23 cellular contexts compared by ENCODE assay signal in genomic region chr2:132585982-132586608, GRCh38.
"Had no signal": no experiment of that assay in that cellular context is flagged by ENCODE, and none has a peak within 500 bp of the region (broad histone marks: within the 10 kb centered on the region; RNA-seq: fewer than 3 reads in every experiment).

No MANE protein-coding gene starts in this region.

- H3K27ac ChIP-seq: body of pancreas had no signal

- H3K4me1 Mint-ChIP-seq: activated B cell treated with CpG ODN at 0.5 μM for 24 hours; activated CD4-positive, alpha-beta T cell treated with anti-CD3 and anti-CD28 coated beads, Interleukin-2, amount 10 ng/mL, durations not matched to agents 24 days and 14 days; activated CD8-positive, alpha-beta memory T cell treated with anti-CD3 and anti-CD28 coated beads, Interleukin-2, amount 10 ng/mL, durations not matched to agents 7 days and 5 days; activated naive CD4-positive, alpha-beta T cell treated with anti-CD3 and anti-CD28 coated beads, Interleukin-2, amount 50 U/mL, for 24 hours had no signal

- H3K36me3 Mint-ChIP-seq: activated CD8-positive, alpha-beta memory T cell treated with anti-CD3 and anti-CD28 coated beads, Interleukin-2, amount 10 ng/mL, durations not matched to agents 7 days and 5 days; activated naive CD4-positive, alpha-beta T cell treated with anti-CD3 and anti-CD28 coated beads, Interleukin-2, amount 50 U/mL, for 24 hours had no signal

- H3K9me3 Mint-ChIP-seq: activated B cell treated with CpG ODN at 0.5 μM for 24 hours; activated CD4-positive, alpha-beta T cell treated with anti-CD3 and anti-CD28 coated beads, Interleukin-2, amount 10 ng/mL, durations not matched to agents 24 days and 14 days; activated T-cell treated with anti-CD3 and anti-CD28 coated beads, Interleukin-2, amount 50 U/mL, for 24 hours; activated T-helper 1 cell treated with anti-CD3 and anti-CD28 coated beads, Interleukin-12 subunit alpha, Interleukin-12 subunit beta, Interleukin-2, Interleukin-4 antibody, amounts not matched to agents 30 ng/mL and 10 ng/mL and 1 ng/mL, durations not matched to agents 14 hours and 24 hours and 36 hours had no signal

- H3K4me3 Mint-ChIP-seq: activated B cell treated with CpG ODN at 0.5 μM for 24 hours; activated CD4-positive, alpha-beta T cell treated with anti-CD3 and anti-CD28 coated beads, Interleukin-2, amount 10 ng/mL, durations not matched to agents 24 days and 14 days; activated CD8-positive, alpha-beta memory T cell treated with anti-CD3 and anti-CD28 coated beads, Interleukin-2, amount 10 ng/mL, durations not matched to agents 7 days and 5 days; activated naive CD4-positive, alpha-beta T cell treated with anti-CD3 and anti-CD28 coated beads, Interleukin-2, amount 50 U/mL, for 24 hours; activated T-cell treated with anti-CD3 and anti-CD28 coated beads, Interleukin-2, amount 50 U/mL, for 24 hours; activated T-helper 1 cell treated with anti-CD3 and anti-CD28 coated beads, Interleukin-12 subunit alpha, Interleukin-12 subunit beta, Interleukin-2, Interleukin-4 antibody, amounts not matched to agents 30 ng/mL and 10 ng/mL and 1 ng/mL, durations not matched to agents 14 hours and 24 hours and 36 hours; T-helper 17 cell had no signal

- H3K27ac Mint-ChIP-seq: activated B cell treated with CpG ODN at 0.5 μM for 24 hours; activated CD4-positive, alpha-beta T cell treated with anti-CD3 and anti-CD28 coated beads, Interleukin-2, amount 10 ng/mL, durations not matched to agents 24 days and 14 days; activated CD8-positive, alpha-beta memory T cell treated with anti-CD3 and anti-CD28 coated beads, Interleukin-2, amount 10 ng/mL, durations not matched to agents 7 days and 5 days; activated naive CD4-positive, alpha-beta T cell treated with anti-CD3 and anti-CD28 coated beads, Interleukin-2, amount 50 U/mL, for 24 hours; activated T-cell treated with anti-CD3 and anti-CD28 coated beads, Interleukin-2, amount 50 U/mL, for 24 hours; activated T-helper 1 cell treated with anti-CD3 and anti-CD28 coated beads, Interleukin-12 subunit alpha, Interleukin-12 subunit beta, Interleukin-2, Interleukin-4 antibody, amounts not matched to agents 30 ng/mL and 10 ng/mL and 1 ng/mL, durations not matched to agents 14 hours and 24 hours and 36 hours; T-helper 17 cell had no signal

- H3K27me3 Mint-ChIP-seq: activated B cell treated with CpG ODN at 0.5 μM for 24 hours; activated CD4-positive, alpha-beta T cell treated with anti-CD3 and anti-CD28 coated beads, Interleukin-2, amount 10 ng/mL, durations not matched to agents 24 days and 14 days; activated CD8-positive, alpha-beta memory T cell treated with anti-CD3 and anti-CD28 coated beads, Interleukin-2, amount 10 ng/mL, durations not matched to agents 7 days and 5 days; activated naive CD4-positive, alpha-beta T cell treated with anti-CD3 and anti-CD28 coated beads, Interleukin-2, amount 50 U/mL, for 24 hours; activated T-cell treated with anti-CD3 and anti-CD28 coated beads, Interleukin-2, amount 50 U/mL, for 24 hours had no signal

- H3K9me3 ChIP-seq: body of pancreas had no signal

- H3K27me3 ChIP-seq: body of pancreas had no signal

- H3K4me3 ChIP-seq: body of pancreas had no signal

- ATAC-seq: activated CD8-positive, alpha-beta memory T cell treated with anti-CD3 and anti-CD28 coated beads, Interleukin-2, amount 10 ng/mL, durations not matched to agents 7 days and 5 days; body of pancreas; T-helper 17 cell had no signal

- DNase-seq: activated B cell treated with CpG ODN at 0.5 μM for 24 hours; activated CD4-positive, alpha-beta T cell treated with anti-CD3 and anti-CD28 coated beads for 1 hour; activated CD4-positive, alpha-beta T cell treated with anti-CD3 and anti-CD28 coated beads, Interleukin-2, amount 10 ng/mL, durations not matched to agents 24 days and 14 days; activated CD4-positive, alpha-beta T cell treated with anti-CD3 and anti-CD28 coated beads, Interleukin-2, amount 50 U/mL, for 48 hours; activated CD8-positive, alpha-beta memory T cell treated with anti-CD3 and anti-CD28 coated beads, Interleukin-2, amount 10 ng/mL, durations not matched to agents 7 days and 5 days; activated effector memory CD4-positive, alpha-beta T cell treated with Interleukin-2 at 50 U/mL for 16 hours; activated naive CD4-positive, alpha-beta T cell; activated T-cell treated with anti-CD3 and anti-CD28 coated beads, Interleukin-2, amount 50 U/mL, for 24 hours; aorta; body of pancreas; Karpas-422; MM.1S; NCI-H1930; NCI-H2171; NCI-H2227 treated with DMSO at 0.1 percent for 48 hours; NCI-H446 treated with DMSO at 0.1 percent for 48 hours; NCI-H524 treated with DMSO at 0.1 percent for 48 hours; NCI-H748 treated with DMSO at 0.1 percent for 48 hours; SIG-M5; T-helper 17 cell; T-helper 9 cell had no signal
